ENCODE assay signal across 11 cellular contexts in genomic region chr2:177633910-177634294, GRCh38.
DNase-seq lines count a peak whose midpoint lies in the region; ATAC-seq and TF ChIP-seq lines count a peak whose summit lies in the region.
"Had no signal": no experiment of that assay in that cellular context is flagged by ENCODE, and none has a peak within 500 bp of the region (broad histone marks: within the 10 kb centered on the region; RNA-seq: fewer than 3 reads in every experiment).

No MANE protein-coding gene starts in this region.

- H3K27ac ChIP-seq in DND-41 (ENCODE audit: low read length) = peak overlapping the region; percentile 87
- no peak overlapping the region for H3K27ac ChIP-seq in trophoblast cell (ENCODE audit: low read depth, low read length)

- H3K4me1 ChIP-seq in DND-41 (ENCODE audit: insufficient read depth, low read length) (peaks cover 50% of the 10 kb centered on the region), endocrine pancreas (ENCODE audit: control insufficient read depth, insufficient read depth, low read length) (no peaks in the 10 kb centered on the region), trophoblast cell (ENCODE audit: control insufficient read depth in 1 of 2, insufficient read depth in 2 of 2, low read length in 2 of 2) (no peaks in the 10 kb centered on the region)

- no peak overlapping the region for H3K23ac ChIP-seq in trophoblast cell (ENCODE audit: low read length)

- no peak for DNase-seq in DND-41
- DNase-seq in NB4 (ENCODE audit: low read depth) = no peak
- no peak for DNase-seq in trophoblast cell
- DNase-seq in activated CD4-positive, CD25-positive, alpha-beta regulatory T cell (lab: John Stamatoyannopoulos, UW) = no peak
- no peak for DNase-seq in SK-N-DZ (ENCODE audit: low spot score)
- DNase-seq in AG20443 (ENCODE audit: low spot score) = no peak
- DNase-seq: activated CD8-positive, alpha-beta memory T cell treated with anti-CD3 and anti-CD28 coated beads, Interleukin-2, amount 50 U/mL, for 48 hours; NCI-H1092 treated with DMSO at 0.1 percent for 48 hours; SK-N-SH had no signal

- no peak for TF ChIP-seq POLR2A in NB4 (IDR thresholded peaks at IDR 0.05; ENCODE audit: extremely low read depth, insufficient read length)

- H2BK12ac ChIP-seq in trophoblast cell (ENCODE audit: low read length) = no peak overlapping the region

- H3K79me1 ChIP-seq in trophoblast cell (ENCODE audit: low read length) = no peaks in the 10 kb centered on the region

- TF ChIP-seq CTCF in DND-41 (IDR thresholded peaks at IDR 0.05; ENCODE audit: borderline replicate concordance, extremely low read depth, low read length, poor library complexity, severe bottlenecking) = no peak
- TF ChIP-seq CTCF in NB4 (IDR thresholded peaks at IDR 0.05; ENCODE audit: low read depth, low read length) = no peak

- ATAC-seq in DND-41 (ENCODE audit: insufficient read depth, low read depth) (no peak), HG02798 (IDR thresholded peaks at IDR 0.05; ENCODE audit: poor library complexity, unreplicated experiment) (no peak)

- WGBS in trophoblast cell (ENCODE audit: extremely low coverage, insufficient coverage, insufficient read length) = no CpG with 5 or more reads among the region's 1 CpG

- H3K9ac ChIP-seq in DND-41 (ENCODE audit: low read depth, low read length) = 0 out of 2 replicates have a peak overlapping the region, but pooled peaks have one; percentile 47
- H3K9ac ChIP-seq in endocrine pancreas (ENCODE audit: control insufficient read depth, insufficient read depth, low read length) = no peak overlapping the region
- H3K9ac ChIP-seq in trophoblast cell (ENCODE audit: low read length) = no peak overlapping the region
- H3K9ac ChIP-seq: SK-N-SH had no signal

- no peaks in the 10 kb centered on the region for H4K20me1 ChIP-seq in DND-41 (ENCODE audit: insufficient read depth, low read length)

- no peak overlapping the region for H4K8ac ChIP-seq in trophoblast cell (ENCODE audit: low read depth, low read length)

- no peaks in the 10 kb centered on the region for H3K79me2 ChIP-seq in DND-41 (ENCODE audit: insufficient read depth, low read length)
- H3K79me2 ChIP-seq in trophoblast cell (ENCODE audit: control insufficient read depth, insufficient read depth, low read length, poor library complexity) = no peaks in the 10 kb centered on the region

- no peak overlapping the region for H2AK5ac ChIP-seq in trophoblast cell (ENCODE audit: low read length)

- H3K9me3 ChIP-seq in DND-41 (ENCODE audit: insufficient read depth, low read length, severe bottlenecking) (no peaks in the 10 kb centered on the region), endocrine pancreas (ENCODE audit: control insufficient read depth, low read length) (no peaks in the 10 kb centered on the region), trophoblast cell (ENCODE audit: insufficient read depth, low read depth, low read length) (no peaks in the 10 kb centered on the region)
- H3K9me3 ChIP-seq: SK-N-SH had no signal

- H2BK5ac ChIP-seq in trophoblast cell (ENCODE audit: low read depth, low read length, poor library complexity) = no peak overlapping the region

- H3K4me3 ChIP-seq in DND-41 (ENCODE audit: low read depth in 1 of 2, low read length in 2 of 2) = no peak overlapping the region
- peak overlapping the region; percentile 69 for H3K4me3 ChIP-seq in NB4 (ENCODE audit: low read depth, low read length)
- peak overlapping the region; percentile 45 for H3K4me3 ChIP-seq in endocrine pancreas (ENCODE audit: control insufficient read depth, insufficient read depth, low read length)
- no peak overlapping the region for H3K4me3 ChIP-seq in trophoblast cell (ENCODE audit: low read depth, low read length)

- H3K27me3 ChIP-seq in DND-41 (ENCODE audit: insufficient read depth, low read length, poor library complexity) (no peaks in the 10 kb centered on the region), endocrine pancreas (ENCODE audit: control insufficient read depth, insufficient read depth, low read length) (no peaks in the 10 kb centered on the region), trophoblast cell (ENCODE audit: insufficient read depth, low read length) (no peaks in the 10 kb centered on the region)

- H3K18ac ChIP-seq in trophoblast cell (ENCODE audit: low read length) = no peak overlapping the region

- no peak overlapping the region for H4K12ac ChIP-seq in trophoblast cell (ENCODE audit: low read depth, low read length)

- no peak overlapping the region for H3K4me2 ChIP-seq in DND-41 (ENCODE audit: insufficient read depth, low read length)
- peak overlapping the region; percentile 43 for H3K4me2 ChIP-seq in trophoblast cell (ENCODE audit: low read length)
- H3K4me2 ChIP-seq: SK-N-SH had no signal

- H2AFZ ChIP-seq in DND-41 (ENCODE audit: low read depth, low read length) (0 out of 2 replicates have a peak overlapping the region, but pooled peaks have one; percentile 22), trophoblast cell (ENCODE audit: insufficient read depth, low read length, poor library complexity) (no peak overlapping the region)

- H2BK120ac ChIP-seq in trophoblast cell (ENCODE audit: insufficient read depth, low read length, poor library complexity) = no peak overlapping the region

- H3K36me3 ChIP-seq in DND-41 (ENCODE audit: insufficient read depth, low read length) (no peaks in the 10 kb centered on the region), endocrine pancreas (ENCODE audit: control insufficient read depth, insufficient read depth, low read length) (no peaks in the 10 kb centered on the region), trophoblast cell (ENCODE audit: control insufficient read depth in 1 of 2, insufficient read depth in 2 of 2, low read length in 2 of 2) (no peaks in the 10 kb centered on the region)

- H3K14ac ChIP-seq in trophoblast cell (ENCODE audit: low read length) = no peak overlapping the region

- no peak overlapping the region for H4K91ac ChIP-seq in trophoblast cell (ENCODE audit: low read depth, low read length)

- no peak overlapping the region for H3K4ac ChIP-seq in trophoblast cell (ENCODE audit: low read depth, low read length)

Comparison
In these comparisons a context has a peak if more than half of its experiments do, and no peak if none do; other contexts are left out.
1. H3K4me3 ChIP-seq: peak in NB4 (single experiment) and endocrine pancreas (single experiment); none in DND-41 (0 of 2) and trophoblast cell (single experiment).